ENCODE assay signal across 8 cellular contexts in genomic region chrX:119574394-119575266, GRCh38. TPM values are rescaled to one million over a fixed set of nuclear protein-coding genes. Genes with fewer than 3 reads are reported as not detected.
DNase-seq lines count a peak whose midpoint lies in the region; ATAC-seq, FAIRE-seq and TF ChIP-seq lines count a peak whose summit lies in the region.

Gene UBE2A (plus strand): TSS chrX:119574563. CDS start chrX:119574712, 149 bp downstream.

- DNase-seq in Caco-2 (peak; percentile 91), HTR-8/SVneo (ENCODE audit: insufficient read length, low spot score) (peak; percentile 74), NOMO-1 (lab: John Stamatoyannopoulos, UW; ENCODE audit: unreplicated experiment in 2 of 2) (peak; percentile 74 to 86), medulla oblongata (ENCODE audit: extremely low spot score) (peak; percentile 83)
- peak; percentile 77 to 83 (median 78) for DNase-seq in effector memory CD4-positive, alpha-beta T cell
- peak; percentile 79 for DNase-seq in stimulated activated CD8-positive, alpha-beta memory T cell treated with anti-CD3 and anti-CD28 coated beads, Interleukin-12 subunit alpha, Interleukin-12 subunit beta, amount 100 ng/mL, for 1 hour (ENCODE audit: low read depth)

- POLR2A ChIA-PET in Caco-2 (lab: Charles Lee) = interaction anchor here (0.5 to 1.4 kb wide), 5 partner anchors 9 to 244 kb away, joined by 3 to 7 read pairs (median 4); partner anchors contain the start of gene STEEP1
- POLR2A ChIA-PET in activated CD8-positive, alpha-beta memory T cell treated with anti-CD3 and anti-CD28 coated beads for 36 hours (lab: Charles Lee) = interaction anchor here (0.5 to 2.0 kb wide), 14 partner anchors 9 to 212 kb away, joined by 3 to 9 read pairs (median 4); partner anchors contain the start of genes NKRF, SEPTIN6, SLC25A5 and SOWAHD

- H3K27me3 ChIP-seq in Caco-2 (replicated peaks; ENCODE audit: control insufficient read depth, insufficient read depth, low read length) = no peaks in the 10 kb centered on the region
- no peaks in the 10 kb centered on the region for H3K27me3 ChIP-seq in effector memory CD4-positive, alpha-beta T cell (replicated peaks; ENCODE audit: control insufficient read depth, insufficient read depth, low read length, poor library complexity, severe bottlenecking)

- H3K27ac Mint-ChIP-seq in Caco-2 (ENCODE audit: unreplicated experiment) = peak within 1 kb of the TSS; percentile 97

- no peaks in the 10 kb centered on the region for H3K27me3 Mint-ChIP-seq in Caco-2 (ENCODE audit: insufficient read depth, unreplicated experiment)

- CTCF ChIA-PET in Caco-2 (lab: Charles Lee) = interaction anchor here (0.5 to 1.3 kb wide), 4 partner anchors 9 to 154 kb away, joined by 3 to 7 read pairs (median 4); no protein-coding TSS in a partner anchor
- CTCF ChIA-PET in activated CD8-positive, alpha-beta memory T cell treated with anti-CD3 and anti-CD28 coated beads for 36 hours (lab: Charles Lee) = interaction anchor here (1.0 to 1.4 kb wide), 2 partner anchors 17 to 58 kb away, joined by 3 read pairs; no protein-coding TSS in a partner anchor

- peak in 1 of 2 experiments; percentile 27 for TF ChIP-seq CTCF in Caco-2 (IDR thresholded peaks at IDR 0.05; ENCODE audit: insufficient read depth in 1 of 2, low read depth in 1 of 2, low read length in 1 of 2, severe bottlenecking in 1 of 2, unreplicated experiment in 1 of 2)

- H3K4me3 ChIP-seq in Caco-2 (ENCODE audit: low read depth, low read length) = peak within 1 kb of the TSS; percentile 79
- H3K4me3 ChIP-seq in effector memory CD4-positive, alpha-beta T cell (ENCODE audit: insufficient read depth, low read depth, low read length, poor library complexity, severe bottlenecking) = peak within 1 kb of the TSS; percentile 68

- peak; percentile 57 for FAIRE-seq in HTR-8/SVneo (lab: Jason Lieb, UNC)

- ATAC-seq in GM21367 (IDR thresholded peaks at IDR 0.05; ENCODE audit: unreplicated experiment) = peak; percentile 55

- H3K4me1 ChIP-seq in Caco-2 = 0 out of 2 replicates have a peak, but pooled peaks cover 3% of the 10 kb centered on the region
- H3K4me1 ChIP-seq in effector memory CD4-positive, alpha-beta T cell (ENCODE audit: control insufficient read depth, insufficient read depth, low read length, poor library complexity, severe bottlenecking) = peaks cover 8% of the 10 kb centered on the region

- no peaks in the 10 kb centered on the region for H3K36me3 ChIP-seq in Caco-2 (ENCODE audit: control insufficient read depth, insufficient read depth, low read length)
- no peaks in the 10 kb centered on the region for H3K36me3 ChIP-seq in effector memory CD4-positive, alpha-beta T cell (ENCODE audit: control insufficient read depth, insufficient read depth, low read length)

- peak within 1 kb of the TSS; percentile 79 for H3K27ac ChIP-seq in effector memory CD4-positive, alpha-beta T cell (ENCODE audit: insufficient read depth, low read length, poor library complexity, severe bottlenecking)

- intact Hi-C loops in Caco-2 (cut with micrococcal nuclease; ENCODE audit: unreplicated experiment) = loop anchor here (1.0 to 2.0 kb wide), 2 partner anchors 9 to 58 kb away; partner anchors contain the start of gene STEEP1

- BruUV-seq in Caco-2 (replicated peaks; lab: Mats Ljungman, UMichigan) = no TSS peak

- no peaks in the 10 kb centered on the region for H3K9me3 Mint-ChIP-seq in Caco-2 (ENCODE audit: unreplicated experiment)

- peaks cover 11% of the 10 kb centered on the region for H3K4me1 Mint-ChIP-seq in Caco-2 (ENCODE audit: low read depth, unreplicated experiment)

- no peaks in the 10 kb centered on the region for H3K9me3 ChIP-seq in Caco-2
- H3K9me3 ChIP-seq in effector memory CD4-positive, alpha-beta T cell (ENCODE audit: control insufficient read depth, low read length) = no peaks in the 10 kb centered on the region

- peaks cover 13% of the 10 kb centered on the region for H3K36me3 Mint-ChIP-seq in Caco-2 (ENCODE audit: insufficient read depth, unreplicated experiment)

- H3K4me3 Mint-ChIP-seq in Caco-2 (ENCODE audit: unreplicated experiment) = peak within 1 kb of the TSS; percentile 98

RNA-seq across cellular contexts. Expression of gene UBE2A, which starts in this region (rescaled TPM):
- 49.6 and 52.9 TPM in 2 replicates for total RNA-seq in Caco-2 (2022)
- 10 to 100 TPM; 62.3 to 66.6 TPM for total RNA-seq in activated CD8-positive, alpha-beta memory T cell treated with anti-CD3 and anti-CD28 coated beads for 36 hours

Comparison
In these comparisons a context has a peak if more than half of its experiments do, and no peak if none do; other contexts are left out.
1. Peak in every context shown above with its lines: DNase-seq, ATAC-seq, H3K4me3 ChIP-seq and H3K27ac ChIP-seq.